ENCODE assay signal across 21 cellular contexts in the genomic region with DNA sequence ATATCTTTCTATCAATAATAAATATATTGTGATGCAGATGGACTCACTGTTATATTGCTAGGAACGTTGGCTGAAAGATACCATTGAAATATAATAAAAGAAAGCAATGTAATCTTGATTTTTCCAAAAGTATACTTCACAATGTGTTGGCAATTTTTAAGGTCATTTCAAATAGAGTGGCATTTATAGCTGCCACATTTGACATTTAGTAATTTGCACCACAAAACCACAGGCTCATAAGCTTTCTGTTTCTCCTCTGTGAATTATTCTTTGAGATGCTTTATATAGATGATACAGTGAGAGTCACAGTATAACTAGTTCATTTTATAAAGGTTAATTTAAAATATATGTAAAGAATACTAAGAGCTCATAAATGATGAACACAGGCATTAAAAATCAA.
"Had no signal": no experiment of that assay in that cellular context is flagged by ENCODE, and none has a peak within 500 bp of the region (broad histone marks: within the 10 kb centered on the region; RNA-seq: fewer than 3 reads in every experiment).

No MANE protein-coding gene starts in this region.

- DNase-seq: Kasumi-1, MM.1S, NCI-H1092 treated with DMSO at 0.1 percent for 48 hours, NCI-H1436, NCI-H187, NCI-H2029, NCI-H2081 treated with DMSO at 0.1 percent for 48 hours, NCI-H2171, NCI-H226, NCI-H446, NCI-H510A, NCI-H524 treated with DMSO at 0.1 percent for 48 hours, NCI-H69, NCI-H774, PC-3, SHP77 treated with DMSO at 0.1 percent for 48 hours, SJCRH30 had no signal

- H3K4me1 Mint-ChIP-seq: IgD-negative memory B cell had no signal

- H3K4me3 Mint-ChIP-seq: IgD-negative memory B cell had no signal

- H3K9me3 Mint-ChIP-seq: IgD-negative memory B cell had no signal

- H3K27ac Mint-ChIP-seq: IgD-negative memory B cell had no signal

- ATAC-seq: K562, Panc1, PC-3, Right ventricle myocardium inferior had no signal
